ENCODE assay signal across 1 cellular context in genomic region chr14:31457665-31458659, GRCh38.
TF ChIP-seq lines count a peak whose summit lies in the region.

No MANE protein-coding gene starts in this region.

TF ChIP-seq in HepG2, 621 proteins besides CTCF, POLR2A, EP300 and RAD21 (continued from another document and continues in another):
- TF ChIP-seq ZNF280D (CRISPR knock-in tag; IDR thresholded peaks at IDR 0.05) = 0 out of 2 replicates have a peak, but pooled peaks have one; percentile 89
- TF ChIP-seq HMG20A (CRISPR knock-in tag; IDR thresholded peaks at IDR 0.05; ENCODE audit: borderline replicate concordance) = peak; percentile 71
- TF ChIP-seq THYN1 (CRISPR knock-in tag; IDR thresholded peaks at IDR 0.05; ENCODE audit: borderline replicate concordance, low read depth) = 0 out of 2 replicates have a peak, but pooled peaks have one; percentile 84
- TF ChIP-seq RBM22 (optimal IDR thresholded peaks at IDR 0.05; ENCODE audit: low read length) = no peak
- TF ChIP-seq ZNF746 (CRISPR knock-in tag; IDR thresholded peaks at IDR 0.05) = no peak
- no peak for TF ChIP-seq ZBTB7B (CRISPR knock-in tag; IDR thresholded peaks at IDR 0.05)
- peak; percentile 29 for TF ChIP-seq ZNF3 (CRISPR knock-in tag; IDR thresholded peaks at IDR 0.05)
- TF ChIP-seq ZFP37 (CRISPR knock-in tag; IDR thresholded peaks at IDR 0.05; ENCODE audit: borderline replicate concordance) = no peak
- TF ChIP-seq ZSCAN21 (CRISPR knock-in tag; IDR thresholded peaks at IDR 0.05; ENCODE audit: borderline replicate concordance) = no peak
- TF ChIP-seq ARNT (IDR thresholded peaks at IDR 0.05) = no peak
- TF ChIP-seq ZNF432 (CRISPR knock-in tag; IDR thresholded peaks at IDR 0.05; ENCODE audit: borderline replicate concordance) = no peak
- TF ChIP-seq TCF7 (IDR thresholded peaks at IDR 0.05; ENCODE audit: low read depth) = peak; percentile 14; the same call in 1 of the 2 replicates
- TF ChIP-seq ZNF331 (CRISPR knock-in tag; IDR thresholded peaks at IDR 0.05) = peak; percentile 84; the same call in 1 of the 2 replicates
- TF ChIP-seq PRDM4 (CRISPR knock-in tag; IDR thresholded peaks at IDR 0.05; ENCODE audit: borderline replicate concordance) = no peak
- TF ChIP-seq STAT5B (CRISPR knock-in tag; IDR thresholded peaks at IDR 0.05) = no peak; the same call in 1 of the 2 replicates
- no peak for TF ChIP-seq ZNF431 (CRISPR knock-in tag; IDR thresholded peaks at IDR 0.05; ENCODE audit: borderline replicate concordance, low read depth)
- TF ChIP-seq SAFB2 (CRISPR knock-in tag; IDR thresholded peaks at IDR 0.05; ENCODE audit: borderline replicate concordance, low read depth) = no peak
- TF ChIP-seq CSRNP2 (CRISPR knock-in tag; conservative IDR thresholded peaks at IDR 0.05; ENCODE audit: low read depth) = no peak
- no peak for TF ChIP-seq ARHGAP35 (CRISPR knock-in tag; IDR thresholded peaks at IDR 0.05; ENCODE audit: borderline replicate concordance)
- no peak for TF ChIP-seq SNRNP70 (IDR thresholded peaks at IDR 0.05; ENCODE audit: low read depth, low read length)
- TF ChIP-seq RORA (CRISPR knock-in tag; IDR thresholded peaks at IDR 0.05) = no peak
- no peak for TF ChIP-seq CHD4 (IDR thresholded peaks at IDR 0.05; ENCODE audit: borderline replicate concordance, low read length)
- TF ChIP-seq IKZF1 (IDR thresholded peaks at IDR 0.05) = no peak
- no peak for TF ChIP-seq NBN (conservative IDR thresholded peaks at IDR 0.05)
- TF ChIP-seq ATF5 (CRISPR knock-in tag; IDR thresholded peaks at IDR 0.05; ENCODE audit: low read depth) = no peak
- TF ChIP-seq ZNF687 (CRISPR knock-in tag; IDR thresholded peaks at IDR 0.05) = no peak
- no peak for TF ChIP-seq ZNF329 (CRISPR knock-in tag; IDR thresholded peaks at IDR 0.05; ENCODE audit: low read depth)
- TF ChIP-seq KLF6 (CRISPR knock-in tag; IDR thresholded peaks at IDR 0.05) = peak; percentile 48; the same call in 1 of the 2 replicates
- no peak for TF ChIP-seq EEA1 (CRISPR knock-in tag; IDR thresholded peaks at IDR 0.05; ENCODE audit: borderline replicate concordance)
- TF ChIP-seq KIAA2018 (CRISPR knock-in tag; IDR thresholded peaks at IDR 0.05; ENCODE audit: borderline replicate concordance) = no peak
- TF ChIP-seq SMC3 (IDR thresholded peaks at IDR 0.05; ENCODE audit: low read length) = no peak
- no peak for TF ChIP-seq ZNF577 (CRISPR knock-in tag; IDR thresholded peaks at IDR 0.05; ENCODE audit: borderline replicate concordance, low read depth)
- TF ChIP-seq TRIM22 (IDR thresholded peaks at IDR 0.05) = no peak
- TF ChIP-seq PHF21A (CRISPR knock-in tag; IDR thresholded peaks at IDR 0.05) = no peak
- TF ChIP-seq ZNF580 (CRISPR knock-in tag; IDR thresholded peaks at IDR 0.05; ENCODE audit: borderline replicate concordance, low read depth) = 0 out of 2 replicates have a peak, but pooled peaks have one; percentile 71
- TF ChIP-seq HIVEP1 (CRISPR knock-in tag; IDR thresholded peaks at IDR 0.05) = no peak
- peak; percentile 60 for TF ChIP-seq JARID2 (CRISPR knock-in tag; IDR thresholded peaks at IDR 0.05; ENCODE audit: insufficient replicate concordance)
- no peak for TF ChIP-seq ZNF766 (CRISPR knock-in tag; IDR thresholded peaks at IDR 0.05; ENCODE audit: borderline replicate concordance)
- no peak for TF ChIP-seq ZNF674 (CRISPR knock-in tag; IDR thresholded peaks at IDR 0.05; ENCODE audit: low read depth)
